ENCODE assay signal across 8 cellular contexts in the genomic region with DNA sequence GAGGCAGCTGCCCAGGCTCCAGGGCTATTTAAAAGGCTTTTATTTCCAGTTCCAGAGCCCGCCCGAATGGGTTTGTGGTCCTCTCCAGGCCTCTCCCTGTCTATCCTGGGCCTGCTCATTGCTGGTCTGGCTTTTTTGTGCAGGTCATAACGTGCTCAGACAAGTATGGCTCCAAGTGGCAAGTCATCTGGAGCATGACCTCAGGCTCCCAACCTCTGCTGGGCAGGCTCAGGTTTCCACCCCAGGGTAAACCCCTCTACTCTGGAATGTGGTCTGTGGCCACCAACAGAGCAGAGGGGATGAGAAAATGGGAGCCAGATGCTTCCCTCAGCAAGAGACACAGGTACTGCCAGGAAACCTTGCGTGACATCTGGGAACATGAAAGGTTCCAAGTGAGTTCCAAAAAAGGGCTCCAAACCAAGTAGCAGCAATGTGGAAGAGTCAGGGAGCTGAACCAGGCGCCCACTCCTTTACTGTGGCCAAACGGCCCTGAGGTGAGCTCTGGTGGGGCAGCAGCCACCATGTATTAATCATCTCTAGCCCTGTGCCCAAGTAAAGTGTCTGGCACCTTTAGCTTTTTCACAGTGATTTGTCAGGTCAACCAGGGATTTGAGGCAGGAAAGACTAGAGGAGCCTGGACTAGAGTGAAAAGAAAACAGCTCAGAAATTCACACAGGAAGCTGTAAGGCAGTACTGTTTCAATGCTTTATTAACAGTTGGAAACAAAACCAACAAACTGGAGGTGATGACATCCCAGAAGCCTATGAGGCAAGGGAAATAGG. TPM values are rescaled to one million over a fixed set of nuclear protein-coding genes. Genes with fewer than 3 reads are reported as not detected.
DNase-seq lines count a peak whose midpoint lies in the region; ATAC-seq and TF ChIP-seq lines count a peak whose summit lies in the region.

No MANE protein-coding gene starts in this region.

- H3K36me3 ChIP-seq in adipocyte (ENCODE audit: control insufficient read depth, insufficient read depth, low read length, severe bottlenecking) (peaks cover 13% of the 10 kb centered on the region), thymus (ENCODE audit: control insufficient read depth, insufficient read depth) (peaks cover 39% of the 10 kb centered on the region)

- H3K4me1 ChIP-seq in adipocyte (ENCODE audit: control insufficient read depth, insufficient read depth, low read length): peaks cover 56% of the 10 kb centered on the region
- H3K4me1 ChIP-seq in thymus (ENCODE audit: control insufficient read depth, insufficient read depth, low read length): peaks cover 10% of the 10 kb centered on the region

- WGBS in thymus: 93% methylated on average over 6 of the region's 6 CpGs

- ATAC-seq in HG03378 (IDR thresholded peaks at IDR 0.05; ENCODE audit: unreplicated experiment) (peak; percentile 19), HG03108 (IDR thresholded peaks at IDR 0.05; ENCODE audit: unreplicated experiment) (no peak)

- POLR2A ChIA-PET in HEK293T (lab: Yijun Ruan, JAX): no interaction called here

- peak overlapping the region; percentile 36 for H3K27ac ChIP-seq in thymus (ENCODE audit: low read depth)

- peak overlapping the region; percentile 86 for H3K9ac ChIP-seq in adipocyte (ENCODE audit: low read length)

- no peaks in the 10 kb centered on the region for H3K9me3 ChIP-seq in adipocyte (ENCODE audit: control insufficient read depth, low read length)
- no peaks in the 10 kb centered on the region for H3K9me3 ChIP-seq in thymus (ENCODE audit: control insufficient read depth)

- no peak for DNase-seq in T-helper 2 cell treated with Interferon-gamma antibody and Interleukin-4, amounts not matched to agents 5 μg/mL and 100 μg/mL, for 36 hours (ENCODE audit: low spot score)
- DNase-seq in T-helper 2 cell: no peak
- peak; percentile 55 for DNase-seq in adipocyte (ENCODE audit: low read depth)
- peak; percentile 99 for DNase-seq in islet precursor cell
- DNase-seq in HEK293T (ENCODE audit: extremely low spot score): no peak

- H3K36me3 Mint-ChIP-seq in T-helper 2 cell treated with Interferon-gamma antibody and Interleukin-4, amounts not matched to agents 5 μg/mL and 100 μg/mL, for 36 hours (ENCODE audit: low read depth): peaks cover 48% of the 10 kb centered on the region

- CTCF ChIA-PET in HEK293T (lab: Yijun Ruan, JAX): interaction anchor here (0.6 to 3.3 kb wide), 5 partner anchors 10 to 270 kb away, joined by 3 to 16 read pairs (median 6); partner anchors contain the start of genes PCDHB15 and PCDHGA11

- H3K4me3 ChIP-seq in adipocyte (ENCODE audit: low read length) (peak overlapping the region; percentile 81), thymus (ENCODE audit: low read length) (no peak overlapping the region)

- H3K27me3 Mint-ChIP-seq in T-helper 2 cell treated with Interferon-gamma antibody and Interleukin-4, amounts not matched to agents 5 μg/mL and 100 μg/mL, for 36 hours (ENCODE audit: low read depth): no peaks in the 10 kb centered on the region

- H3K4me3 Mint-ChIP-seq in T-helper 2 cell treated with Interferon-gamma antibody and Interleukin-4, amounts not matched to agents 5 μg/mL and 100 μg/mL, for 36 hours: no peak overlapping the region

- H3K27me3 ChIP-seq in adipocyte (replicated peaks; ENCODE audit: control insufficient read depth, insufficient read depth, low read length): no peaks in the 10 kb centered on the region
- H3K27me3 ChIP-seq in thymus (ENCODE audit: control insufficient read depth, insufficient read depth): no peaks in the 10 kb centered on the region

- H3K9me3 Mint-ChIP-seq in T-helper 2 cell treated with Interferon-gamma antibody and Interleukin-4, amounts not matched to agents 5 μg/mL and 100 μg/mL, for 36 hours: no peaks in the 10 kb centered on the region

- peaks cover 23% of the 10 kb centered on the region for H3K4me1 Mint-ChIP-seq in T-helper 2 cell treated with Interferon-gamma antibody and Interleukin-4, amounts not matched to agents 5 μg/mL and 100 μg/mL, for 36 hours (ENCODE audit: low read depth)

- peak overlapping the region; percentile 52 for H3K27ac Mint-ChIP-seq in T-helper 2 cell treated with Interferon-gamma antibody and Interleukin-4, amounts not matched to agents 5 μg/mL and 100 μg/mL, for 36 hours

TF ChIP-seq in HEK293T, 16 proteins besides CTCF, POLR2A, EP300 and RAD21:
- no peak for TF ChIP-seq SUZ12 (IDR thresholded peaks at IDR 0.05)
- TF ChIP-seq BHLHE40 (IDR thresholded peaks at IDR 0.05; ENCODE audit: borderline replicate concordance): no peak
- no peak for TF ChIP-seq ZNF384 (IDR thresholded peaks at IDR 0.05)
TF ChIP-seq in HEK293T: peak in this region for 0.

RNA-seq across cellular contexts. Expression of gene PCDHGC5, which starts 25.6 kb away (rescaled TPM):
- polyA plus RNA-seq in thymus: 0.11 TPM

RNA-seq across cellular contexts. Expression of gene PCDHGC4, which starts 29.7 kb away (rescaled TPM):
- polyA plus RNA-seq in thymus: 0.05 TPM

RNA-seq across cellular contexts. Expression of gene PCDHGC3, which starts 38.8 kb away (rescaled TPM):
- polyA plus RNA-seq in thymus: 28.7 TPM

Comparison
In these comparisons a context has a peak if more than half of its experiments do, and no peak if none do; other contexts are left out.
1. DNase-seq: peak in adipocyte (single experiment) and islet precursor cell (single experiment); none in T-helper 2 cell treated with Interferon-gamma antibody and Interleukin-4, amounts not matched to agents 5 μg/mL and 100 μg/mL, for 36 hours (single experiment), T-helper 2 cell (0 of 5) and HEK293T (single experiment).